In the genomic region with DNA sequence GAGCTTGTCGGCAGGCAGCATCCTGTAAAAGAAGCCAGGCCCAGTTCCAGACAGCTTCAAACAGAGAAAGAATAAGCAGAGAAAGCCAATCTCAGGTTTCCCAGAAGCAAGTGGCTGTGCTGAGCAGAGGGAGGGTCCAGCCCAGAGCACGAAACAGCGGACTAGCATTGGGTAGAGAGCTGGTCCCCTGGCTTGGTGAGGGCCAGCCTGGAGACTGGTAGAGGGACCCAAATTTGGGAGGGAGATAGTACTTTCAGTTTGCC, we compare ENCODE assay signal across 2 cellular contexts.
TF ChIP-seq lines count a peak whose summit lies in the region.

No MANE protein-coding gene starts in this region.

TF ChIP-seq in A549, 52 proteins besides CTCF, POLR2A, EP300 and RAD21:
- TF ChIP-seq MAFK (IDR thresholded peaks at IDR 0.05; ENCODE audit: partially characterized antibody) (no peak), CBX2 (IDR thresholded peaks at IDR 0.05; ENCODE audit: borderline replicate concordance, low read depth) (no peak), SREBF2 (IDR thresholded peaks at IDR 0.05) (no peak)

TF ChIP-seq in H1, 55 proteins besides CTCF, POLR2A, EP300 and RAD21:
- no peak for TF ChIP-seq NANOG (IDR thresholded peaks at IDR 0.05; ENCODE audit: insufficient read depth, low read depth, low read length, poor library complexity, severe bottlenecking)
- no peak for TF ChIP-seq CHD2 (IDR thresholded peaks at IDR 0.05; ENCODE audit: low read length)
- no peak for TF ChIP-seq JUND (IDR thresholded peaks at IDR 0.05; ENCODE audit: low read length)
- TF ChIP-seq POLR2AphosphoS5 (IDR thresholded peaks at IDR 0.05; ENCODE audit: low read depth, low read length), result no peak
